In the genomic region with DNA sequence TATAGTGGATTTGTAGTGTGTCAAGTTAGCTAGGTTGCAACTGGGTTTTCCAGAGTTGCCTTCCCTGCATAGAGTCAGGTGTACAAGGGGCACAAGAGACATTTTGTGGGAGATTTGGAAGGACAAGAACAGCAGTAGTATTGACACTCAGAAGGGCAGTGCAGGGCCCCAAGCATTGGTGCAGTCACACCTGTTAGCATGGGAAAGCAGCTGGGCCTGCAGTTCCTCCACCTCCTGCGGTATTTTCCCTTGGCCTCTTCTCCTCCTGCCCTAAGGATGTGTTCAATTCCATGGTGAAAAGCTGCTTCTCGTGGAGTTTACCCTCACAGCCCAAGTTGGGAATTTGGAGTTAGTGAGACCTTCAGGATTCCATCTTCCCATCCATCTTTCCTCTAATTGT, we compare ENCODE assay signal across 2 cellular contexts.
TF ChIP-seq lines count a peak whose summit lies in the region.

No MANE protein-coding gene starts in this region.

TF ChIP-seq in HEK293, 187 proteins besides CTCF, POLR2A, EP300 and RAD21:
- TF ChIP-seq ZNF362 (tag by site-specific recombination; IDR thresholded peaks at IDR 0.05) (no peak), KLF10 (tag by site-specific recombination; IDR thresholded peaks at IDR 0.05) (no peak), SCRT2 (tag by site-specific recombination; IDR thresholded peaks at IDR 0.05) (peak; percentile 46), ZNF404 (tag by site-specific recombination; IDR thresholded peaks at IDR 0.05) (no peak), ZSCAN16 (tag by site-specific recombination; IDR thresholded peaks at IDR 0.05) (no peak), ZNF610 (tag by site-specific recombination; IDR thresholded peaks at IDR 0.05; ENCODE audit: borderline replicate concordance) (no peak)

TF ChIP-seq in H1, 55 proteins besides CTCF, POLR2A, EP300 and RAD21:
- TF ChIP-seq TBP (IDR thresholded peaks at IDR 0.05; ENCODE audit: low read depth, low read length) (no peak), MAFK (IDR thresholded peaks at IDR 0.05; ENCODE audit: low read depth, low read length) (no peak), GABPA (IDR thresholded peaks at IDR 0.05; ENCODE audit: borderline replicate concordance, insufficient read depth, low read length) (no peak), SRF (IDR thresholded peaks at IDR 0.05; ENCODE audit: low read depth, low read length) (no peak), CHD2 (IDR thresholded peaks at IDR 0.05; ENCODE audit: low read length) (no peak), CEBPB (IDR thresholded peaks at IDR 0.05; ENCODE audit: low read depth, low read length) (no peak), YY1 (IDR thresholded peaks at IDR 0.05; ENCODE audit: low read depth, low read length) (no peak), ASH2L (IDR thresholded peaks at IDR 0.05; ENCODE audit: low read length) (no peak), TAF1 (IDR thresholded peaks at IDR 0.05; ENCODE audit: low read depth, low read length) (no peak), EZH2 (IDR thresholded peaks at IDR 0.05; ENCODE audit: low read depth, low read length, severe bottlenecking) (no peak), NANOG (IDR thresholded peaks at IDR 0.05; ENCODE audit: insufficient read depth, low read depth, low read length, poor library complexity, severe bottlenecking) (no peak), PHF8 (conservative IDR thresholded peaks at IDR 0.05; ENCODE audit: low read depth, low read length) (no peak), USF2 (IDR thresholded peaks at IDR 0.05; ENCODE audit: low read length) (no peak), SIRT6 (IDR thresholded peaks at IDR 0.05; ENCODE audit: low read length) (no peak), ZNF274 (IDR thresholded peaks at IDR 0.05; ENCODE audit: borderline replicate concordance, extremely low read depth, low read length) (no peak), SIX5 (IDR thresholded peaks at IDR 0.05; ENCODE audit: low read depth, low read length) (no peak), RBBP5 (IDR thresholded peaks at IDR 0.05; ENCODE audit: borderline replicate concordance, low read depth, low read length) (no peak), SAP30 (IDR thresholded peaks at IDR 0.05; ENCODE audit: insufficient read depth, insufficient replicate concordance, low read length) (no peak)
- TF ChIP-seq, protein P1, sequence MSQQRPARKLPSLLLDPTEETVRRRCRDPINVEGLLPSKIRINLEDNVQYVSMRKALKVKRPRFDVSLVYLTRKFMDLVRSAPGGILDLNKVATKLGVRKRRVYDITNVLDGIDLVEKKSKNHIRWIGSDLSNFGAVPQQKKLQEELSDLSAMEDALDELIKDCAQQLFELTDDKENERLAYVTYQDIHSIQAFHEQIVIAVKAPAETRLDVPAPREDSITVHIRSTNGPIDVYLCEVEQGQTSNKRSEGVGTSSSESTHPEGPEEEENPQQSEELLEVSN (IDR thresholded peaks at IDR 0.05) = no peak
- TF ChIP-seq, protein P2, sequence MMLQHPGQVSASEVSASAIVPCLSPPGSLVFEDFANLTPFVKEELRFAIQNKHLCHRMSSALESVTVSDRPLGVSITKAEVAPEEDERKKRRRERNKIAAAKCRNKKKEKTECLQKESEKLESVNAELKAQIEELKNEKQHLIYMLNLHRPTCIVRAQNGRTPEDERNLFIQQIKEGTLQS (IDR thresholded peaks at IDR 0.05; ENCODE audit: insufficient read depth, low read depth, low read length) = no peak
